In the genomic region with DNA sequence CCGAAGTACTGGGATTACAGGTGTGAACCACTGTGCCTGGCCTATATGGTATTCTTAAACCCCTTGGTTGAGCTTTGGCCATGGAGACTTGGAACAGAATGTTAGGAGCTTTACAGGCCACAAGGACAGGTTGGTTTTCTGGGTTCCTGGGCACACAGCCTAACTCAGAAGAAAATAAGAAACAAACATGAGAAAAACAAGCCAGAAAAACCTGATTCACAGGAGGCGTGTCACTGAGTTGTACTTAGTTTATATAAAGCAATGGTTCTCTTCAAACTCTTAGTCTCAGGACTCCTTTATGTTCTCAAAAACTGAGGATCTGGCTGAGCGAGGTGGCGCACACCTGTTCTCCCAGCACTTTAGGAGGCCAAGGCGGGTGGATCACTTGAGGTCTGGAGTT, we compare ENCODE assay signal across 14 cellular contexts.
"Had no signal": no experiment of that assay in that cellular context is flagged by ENCODE, and none has a peak within 500 bp of the region (broad histone marks: within the 10 kb centered on the region; RNA-seq: fewer than 3 reads in every experiment).

No MANE protein-coding gene starts in this region.

- H3K9me3 ChIP-seq: right atrium auricular region had no signal

- H3K27me3 ChIP-seq: right atrium auricular region had no signal

- H3K36me3 ChIP-seq: right atrium auricular region had no signal

- ATAC-seq: activated naive CD8-positive, alpha-beta T cell treated with anti-CD3 and anti-CD28 coated beads, Interleukin-2, amount 50 U/mL, for 24 hours; activated T-helper 17 cell treated with anti-CD3 and anti-CD28 coated beads, Interleukin-2, amount 50 U/mL, for 72 hours; effector memory CD8-positive, alpha-beta T cell; naive thymus-derived CD4-positive, alpha-beta T cell; stimulated activated naive CD8-positive, alpha-beta T cell treated with anti-CD3 and anti-CD28 coated beads, Interleukin-15, Interleukin-2, amounts not matched to agents 100 U/mL and 50 U/mL, for 24 hours had no signal

- DNase-seq: activated CD4-positive, alpha-beta T cell treated with anti-CD3 and anti-CD28 coated beads for 1 hour; activated CD4-positive, alpha-beta T cell treated with anti-CD3 and anti-CD28 coated beads, Interleukin-2, amount 50 U/mL, for 4 hours; activated naive CD4-positive, alpha-beta T cell treated with anti-CD3 and anti-CD28 coated beads for 36 hours; activated naive CD8-positive, alpha-beta T cell treated with anti-CD3 and anti-CD28 coated beads, Interleukin-2, amount 50 U/mL, for 24 hours; aorta; dermis blood vessel endothelial cell; effector memory CD8-positive, alpha-beta T cell; erythroblast; naive thymus-derived CD4-positive, alpha-beta T cell; small intestine; stimulated activated naive CD8-positive, alpha-beta T cell treated with anti-CD3 and anti-CD28 coated beads, Interleukin-15, Interleukin-2, amounts not matched to agents 100 U/mL and 50 U/mL, for 24 hours had no signal

- H3K27ac ChIP-seq: VCaP had no signal

- H3K4me3 ChIP-seq: right atrium auricular region had no signal
